Comparison of ENCODE assay signal across 8 cellular contexts in the genomic region with DNA sequence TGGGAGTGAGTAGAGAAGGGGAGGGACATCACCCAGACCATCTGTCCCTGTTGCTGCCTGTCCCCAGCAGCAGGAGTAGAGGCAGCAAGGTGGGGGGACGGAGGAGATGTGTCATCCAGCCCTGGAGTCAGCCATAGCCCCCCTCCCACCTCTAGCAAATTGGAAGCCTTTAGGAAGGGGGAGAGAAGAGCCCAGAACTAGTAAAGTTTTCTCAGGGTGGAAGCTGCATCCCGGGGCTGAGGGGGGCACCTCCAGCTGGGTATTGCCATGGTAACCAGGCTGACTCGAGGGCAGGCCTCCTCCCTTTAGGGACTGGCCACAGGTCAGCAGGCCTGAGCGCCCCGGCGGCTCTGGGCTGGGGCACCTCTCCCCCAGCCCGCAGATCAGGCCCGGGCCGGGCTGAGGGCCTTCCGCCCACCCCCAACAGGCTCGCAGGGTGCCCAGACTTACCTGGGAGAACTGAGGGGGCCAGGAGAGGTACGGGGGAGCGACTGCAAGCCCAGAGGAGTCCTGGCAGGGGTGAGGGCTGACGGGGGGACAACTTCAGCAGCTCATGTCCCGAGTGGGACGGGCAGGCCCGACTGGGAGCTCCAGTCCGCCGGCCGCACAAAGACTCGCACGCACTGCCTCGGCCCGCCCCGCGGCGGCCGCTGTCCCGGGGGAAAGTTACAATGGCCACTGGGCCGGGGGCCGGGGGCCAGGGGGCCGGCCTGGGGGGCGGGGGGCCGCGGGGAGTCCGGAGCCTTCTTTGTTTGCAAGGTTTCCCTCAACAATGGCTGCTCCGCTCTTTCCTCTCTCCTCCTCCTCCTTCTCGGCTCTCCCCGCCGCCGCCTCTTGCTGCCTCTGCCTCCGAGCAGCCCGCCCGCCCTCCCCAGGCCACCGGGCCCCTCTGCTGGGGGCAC. TPM values are rescaled to one million over a fixed set of nuclear protein-coding genes. Genes with fewer than 3 reads are reported as not detected.
DNase-seq lines count a peak whose midpoint lies in the region; ATAC-seq and TF ChIP-seq lines count a peak whose summit lies in the region.

No MANE protein-coding gene starts in this region.

- no peak overlapping the region for H3K56ac ChIP-seq in H9 (ENCODE audit: insufficient read length, low read depth, low read length)
- H3K56ac ChIP-seq in mesendoderm (ENCODE audit: low read length): peak overlapping the region; percentile 95

- H3K9me3 Mint-ChIP-seq in H9: no peaks in the 10 kb centered on the region

- DNase-seq in ELF-1 (ENCODE audit: low read depth, low spot score) (peak; percentile 36), H9 (peak; percentile 38), coronary artery (ENCODE audit: low spot score) (no peak), mesendoderm (peak; percentile 72), upper lobe of right lung (peak; percentile 69), SKM-1 (lab: John Stamatoyannopoulos, UW; ENCODE audit: unreplicated experiment) (no peak), DMS79 (lab: John Stamatoyannopoulos, UW) (no peak)

- peaks cover 14% of the 10 kb centered on the region for H3K23me2 ChIP-seq in H9 (ENCODE audit: insufficient read length, low read depth, low read length, poor library complexity, severe bottlenecking)

- H2AK5ac ChIP-seq in H9 (ENCODE audit: insufficient read length, low read length): no peak overlapping the region
- no peak overlapping the region for H2AK5ac ChIP-seq in mesendoderm (ENCODE audit: low read length)

- peaks cover 58 to 66% of the 10 kb centered on the region in 2 experiments for H3K4me1 Mint-ChIP-seq in H9

- H4K8ac ChIP-seq in H9 (replicated peaks; ENCODE audit: insufficient read length, low read depth, low read length) (no peak overlapping the region), mesendoderm (ENCODE audit: low read depth, low read length) (no peak overlapping the region)

- H2BK15ac ChIP-seq in H9 (ENCODE audit: low read depth, low read length) (no peak overlapping the region), mesendoderm (replicated peaks; ENCODE audit: low read depth) (no peak overlapping the region)

- H3K4me1 ChIP-seq in H9 (ENCODE audit: insufficient read depth, low read length): peaks cover 19% of the 10 kb centered on the region
- H3K4me1 ChIP-seq in OCI-LY3 (ENCODE audit: low read length): peaks cover 52% of the 10 kb centered on the region
- H3K4me1 ChIP-seq in mesendoderm (ENCODE audit: control insufficient read depth, low read depth, low read length): peaks cover 26% of the 10 kb centered on the region
- peaks cover 61% of the 10 kb centered on the region for H3K4me1 ChIP-seq in upper lobe of right lung

- H2BK20ac ChIP-seq in H9 (ENCODE audit: low read depth, low read length, poor library complexity, severe bottlenecking): no peak overlapping the region

- no peaks in the 10 kb centered on the region for H3K27me3 Mint-ChIP-seq in H9 (ENCODE audit: low read depth)

- peaks cover 22 to 30% (median 29%) of the 10 kb centered on the region in 3 experiments for H3K36me3 Mint-ChIP-seq in H9 (ENCODE audit: insufficient read depth in 1 of 3, low read depth in 3 of 3)

- H3K36me3 ChIP-seq in OCI-LY3 (replicated peaks; ENCODE audit: low read depth, low read length): peaks cover 13% of the 10 kb centered on the region
- peaks cover 15% of the 10 kb centered on the region for H3K36me3 ChIP-seq in mesendoderm (ENCODE audit: control insufficient read depth, insufficient read depth, low read length)
- peaks cover 25% of the 10 kb centered on the region for H3K36me3 ChIP-seq in upper lobe of right lung

- H2BK5ac ChIP-seq in H9 (ENCODE audit: insufficient read length, low read length): no peak overlapping the region
- H2BK5ac ChIP-seq in mesendoderm (ENCODE audit: low read length): peak overlapping the region; percentile 58

- peak; percentile 1 for ATAC-seq in upper lobe of right lung

- H3K4ac ChIP-seq in H9 (ENCODE audit: low read depth, low read length): no peak overlapping the region
- peak overlapping the region; percentile 57 for H3K4ac ChIP-seq in mesendoderm (ENCODE audit: low read depth, low read length)

- H4K20me1 ChIP-seq in H9 (ENCODE audit: control insufficient read depth, insufficient read depth, insufficient read length) (peaks cover 3% of the 10 kb centered on the region), OCI-LY3 (ENCODE audit: insufficient read depth, low read length) (peaks cover 19% of the 10 kb centered on the region)

- H3K79me1 ChIP-seq in H9 (ENCODE audit: insufficient read depth, low read depth, low read length, poor library complexity, severe bottlenecking) (peaks cover 8% of the 10 kb centered on the region), mesendoderm (ENCODE audit: low read length) (peaks cover 30% of the 10 kb centered on the region)

- TF ChIP-seq CTCF in H9 (conservative IDR thresholded peaks at IDR 0.05): no peak
- no peak for TF ChIP-seq CTCF in OCI-LY3 (IDR thresholded peaks at IDR 0.05; ENCODE audit: low read depth, low read length)
- no peak for TF ChIP-seq CTCF in coronary artery (IDR thresholded peaks at IDR 0.05)
- no peak for TF ChIP-seq CTCF in upper lobe of right lung (IDR thresholded peaks at IDR 0.05)

- no peak overlapping the region for H2BK12ac ChIP-seq in H9 (ENCODE audit: insufficient read length, low read depth, low read length)

- peak overlapping the region; percentile 99 for H3K4me3 ChIP-seq in OCI-LY3 (ENCODE audit: low read length)
- peak overlapping the region; percentile 84 for H3K4me3 ChIP-seq in coronary artery
- H3K4me3 ChIP-seq in mesendoderm (ENCODE audit: low read length): peak overlapping the region; percentile 87
- H3K4me3 ChIP-seq in upper lobe of right lung: peak overlapping the region; percentile 70

- WGBS in H9 (ENCODE audit: extremely low coverage, insufficient read length, low lambda C conversion rate): no CpG with 5 or more reads among the region's 45 CpGs
- no CpG with 5 or more reads among the region's 45 CpGs for WGBS in mesendoderm (ENCODE audit: extremely low coverage, insufficient coverage, low lambda C conversion rate)

- H3K18ac ChIP-seq in H9 (ENCODE audit: insufficient read length, low read depth, low read length) (peak overlapping the region; percentile 46), mesendoderm (ENCODE audit: low read length) (peak overlapping the region; percentile 97)

- H4K5ac ChIP-seq in H9 (ENCODE audit: insufficient read length, low read depth, low read length) (no peak overlapping the region), mesendoderm (ENCODE audit: low read length) (no peak overlapping the region)

- H3K79me2 ChIP-seq in H9 (ENCODE audit: insufficient read depth, low read length) (peaks cover 32% of the 10 kb centered on the region; the same call in 1 of the 2 replicates), OCI-LY3 (ENCODE audit: low read length) (peaks cover 79% of the 10 kb centered on the region), mesendoderm (ENCODE audit: control insufficient read depth, insufficient read depth, low read length) (peaks cover 68% of the 10 kb centered on the region)

- H3K14ac ChIP-seq in H9 (ENCODE audit: insufficient read depth, low read length): peak overlapping the region; percentile 91

- H3K9me3 ChIP-seq in H9 (ENCODE audit: control insufficient read depth, low read depth, low read length) (no peaks in the 10 kb centered on the region), OCI-LY3 (ENCODE audit: insufficient read depth, low read length) (no peaks in the 10 kb centered on the region), upper lobe of right lung (no peaks in the 10 kb centered on the region)

- peak overlapping the region; percentile 77 for H3K9ac ChIP-seq in H9 (ENCODE audit: extremely low read depth, insufficient read length, low read length)
- H3K9ac ChIP-seq in OCI-LY3 (ENCODE audit: low read length): peak overlapping the region; percentile 85
- H3K9ac ChIP-seq in mesendoderm (ENCODE audit: low read length): peak overlapping the region; percentile 97

- no peak overlapping the region for H3K27ac ChIP-seq in H9 (ENCODE audit: insufficient read length, low read depth, low read length)
- H3K27ac ChIP-seq in OCI-LY3 (ENCODE audit: low read length): peak overlapping the region; percentile 52
- peak overlapping the region; percentile 76 to 87 for H3K27ac ChIP-seq in coronary artery
- no peak overlapping the region for H3K27ac ChIP-seq in mesendoderm (ENCODE audit: low read depth, low read length)
- peak overlapping the region; percentile 84 for H3K27ac ChIP-seq in upper lobe of right lung

- no peak overlapping the region for H3K23ac ChIP-seq in H9 (ENCODE audit: insufficient read length, low read depth, low read length)
- peak overlapping the region; percentile 97 for H3K23ac ChIP-seq in mesendoderm (ENCODE audit: low read length)

- H3K27ac Mint-ChIP-seq in H9: peak overlapping the region; percentile 90 to 97 (median 94); a peak in 5 of 7 replicates

- peak overlapping the region; percentile 82 for H3K4me2 ChIP-seq in H9 (ENCODE audit: insufficient read depth, insufficient read length, low read length)
- H3K4me2 ChIP-seq in OCI-LY3 (ENCODE audit: low read length): peak overlapping the region; percentile 90
- peak overlapping the region; percentile 84 for H3K4me2 ChIP-seq in mesendoderm (ENCODE audit: low read length)

- H3K27me3 ChIP-seq in H9 (ENCODE audit: insufficient read depth, low read length) (no peaks in the 10 kb centered on the region), OCI-LY3 (ENCODE audit: low read depth, low read length) (no peaks in the 10 kb centered on the region), mesendoderm (ENCODE audit: insufficient read depth, low read length, poor library complexity) (no peaks in the 10 kb centered on the region), upper lobe of right lung (no peaks in the 10 kb centered on the region)

- H4K91ac ChIP-seq in H9 (ENCODE audit: insufficient read length, low read depth, low read length): no peak overlapping the region

- no peak overlapping the region for H3T11ph ChIP-seq in H9 (ENCODE audit: low read length)

- no peak overlapping the region for H2BK120ac ChIP-seq in H9 (ENCODE audit: low read depth, low read length, poor library complexity, severe bottlenecking)
- H2BK120ac ChIP-seq in mesendoderm (ENCODE audit: low read depth, low read length): no peak overlapping the region

- H2AFZ ChIP-seq in H9 (ENCODE audit: low read length): no peak overlapping the region
- no peak overlapping the region for H2AFZ ChIP-seq in OCI-LY3 (ENCODE audit: low read depth, low read length)

- peak overlapping the region; percentile 85 to 91 for H3K4me3 Mint-ChIP-seq in H9

- intact Hi-C loops in upper lobe of right lung (cut with DNase I): no loop called here

RNA-seq across cellular contexts. Expression of a gene that starts 6.0 kb away (rescaled TPM):
- total RNA-seq in H9 (2021): 79.2 and 80.5 TPM in 2 replicates
- polyA plus RNA-seq in mesendoderm (2013, experiment 1 of 2): 57.8 TPM
- polyA plus RNA-seq in mesendoderm (2013, experiment 2 of 2): 57.6 TPM
- 60.1 TPM for total RNA-seq in upper lobe of right lung

RNA-seq across cellular contexts. Expression of a gene that starts 18.6 kb away (rescaled TPM):
- total RNA-seq in H9 (2021) (111 and 121 TPM in 2 replicates), upper lobe of right lung (38.3 TPM)
- 74.1 TPM for polyA plus RNA-seq in mesendoderm (2013, experiment 1 of 2)
- polyA plus RNA-seq in mesendoderm (2013, experiment 2 of 2): 73.8 TPM

RNA-seq across cellular contexts. Expression of a gene that starts 38.0 kb away (rescaled TPM):
- total RNA-seq in H9 (2021) (168 and 171 TPM in 2 replicates), upper lobe of right lung (37.9 TPM)
- 285 TPM for polyA plus RNA-seq in mesendoderm (2013, experiment 1 of 2)
- 294 TPM for polyA plus RNA-seq in mesendoderm (2013, experiment 2 of 2)

RNA-seq across cellular contexts. Expression of a gene that starts 49.1 kb away (rescaled TPM):
- 18.4 and 18.7 TPM in 2 replicates for total RNA-seq in H9 (2021)
- 4.6 TPM for polyA plus RNA-seq in mesendoderm (2013, experiment 1 of 2)
- 4.8 TPM for polyA plus RNA-seq in mesendoderm (2013, experiment 2 of 2)
- 22.6 TPM for total RNA-seq in upper lobe of right lung

RNA-seq across cellular contexts. Expression of a gene that starts 58.2 kb away (rescaled TPM):
- 18.5 and 20.4 TPM in 2 replicates for total RNA-seq in H9 (2021)
- polyA plus RNA-seq in mesendoderm (2013, experiment 1 of 2): 8.9 TPM
- polyA plus RNA-seq in mesendoderm (2013, experiment 2 of 2): 9.0 TPM
- total RNA-seq in upper lobe of right lung: 37.2 TPM

Comparison
In these comparisons a context has a peak if more than half of its experiments do, and no peak if none do; other contexts are left out.
1. DNase-seq: peak in ELF-1 (single experiment), H9 (single experiment), mesendoderm (single experiment) and upper lobe of right lung (single experiment); none in coronary artery (single experiment), SKM-1 (single experiment) and DMS79 (single experiment).
2. H3K27ac ChIP-seq: peak in OCI-LY3 (single experiment), coronary artery (2 of 2) and upper lobe of right lung (single experiment); none in H9 (single experiment) and mesendoderm (single experiment).
3. Peak in every context shown above with its lines, with median percentiles within 50 percentile points of each other: H3K4me2 ChIP-seq, H3K9ac ChIP-seq and H3K4me3 ChIP-seq.